Comparison of ENCODE assay signal across 10 cellular contexts in the genomic region with DNA sequence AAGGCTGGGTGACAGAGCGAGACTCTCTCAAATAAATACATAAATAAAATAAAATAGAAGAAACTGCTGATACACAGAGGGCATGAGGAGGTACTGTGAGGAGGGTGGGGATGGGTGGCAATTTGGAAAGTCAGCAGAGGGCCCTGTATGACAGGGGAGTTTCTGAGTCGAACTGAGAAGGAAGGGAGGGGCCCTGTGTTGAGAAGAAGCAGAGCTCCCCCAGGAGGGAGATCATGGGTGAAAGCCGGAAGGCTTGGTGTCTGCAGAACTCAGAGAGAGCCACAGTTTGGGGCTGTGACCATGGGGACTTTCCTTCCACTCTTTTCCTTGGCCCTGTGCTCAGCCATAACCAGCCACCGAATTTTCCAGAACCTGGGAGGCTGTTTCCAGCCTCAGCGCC. TPM values are rescaled to one million over a fixed set of nuclear protein-coding genes. Genes with fewer than 3 reads are reported as not detected.
DNase-seq lines count a peak whose midpoint lies in the region; ATAC-seq, FAIRE-seq and TF ChIP-seq lines count a peak whose summit lies in the region.
"Had no signal": no experiment of that assay in that cellular context is flagged by ENCODE, and none has a peak within 500 bp of the region (broad histone marks: within the 10 kb centered on the region; RNA-seq: fewer than 3 reads in every experiment).

No MANE protein-coding gene starts in this region.

- peak; percentile 28 to 40; a peak in 2 of 5 replicates for TF ChIP-seq RAD21 in A549 (conservative IDR thresholded peaks at IDR 0.05 in 1 of 2, IDR thresholded peaks at IDR 0.05 in 1 of 2)

- H3K27ac Mint-ChIP-seq in activated T-helper 17 cell treated with anti-CD3 and anti-CD28 coated beads, Interleukin-2, amount 50 U/mL, for 72 hours, result peak overlapping the region; percentile 49
- peak overlapping the region; percentile 86 for H3K27ac Mint-ChIP-seq in mesothelial cell of epicardium

- no peak for TF ChIP-seq EP300 in A549 (IDR thresholded peaks at IDR 0.05)

- peak overlapping the region; percentile 51; the same call in 2 of the 3 replicates for H3K4me2 ChIP-seq in A549

- no peaks in the 10 kb centered on the region for H3K9me3 ChIP-seq in A549

- no peaks in the 10 kb centered on the region for H3K27me3 Mint-ChIP-seq in activated T-helper 17 cell treated with anti-CD3 and anti-CD28 coated beads, Interleukin-2, amount 50 U/mL, for 72 hours
- no peaks in the 10 kb centered on the region for H3K27me3 Mint-ChIP-seq in mesothelial cell of epicardium (ENCODE audit: low read depth)

- ATAC-seq in A549, result peak in 1 of 2 experiments; percentile 9; a peak in 1 of 6 replicates
- peak; percentile 28 for ATAC-seq in activated T-helper 17 cell treated with anti-CD3 and anti-CD28 coated beads, Interleukin-2, amount 50 U/mL, for 72 hours (replicated peaks)
- no peak for ATAC-seq in HG03039 (IDR thresholded peaks at IDR 0.05; ENCODE audit: unreplicated experiment)
- ATAC-seq: left colon had no signal

- peak overlapping the region; percentile 32 for H3K4me3 Mint-ChIP-seq in activated T-helper 17 cell treated with anti-CD3 and anti-CD28 coated beads, Interleukin-2, amount 50 U/mL, for 72 hours
- H3K4me3 Mint-ChIP-seq in mesothelial cell of epicardium, result no peak overlapping the region

- WGBS in A549 (ENCODE audit: missing lambda C conversion rate), result 71% methylated on average over 5 of the region's 5 CpGs

- CTCF ChIA-PET in A549 (lab: Yijun Ruan, JAX), result interaction anchor here (0.6 to 1.4 kb wide), 5 partner anchors 86 to 187 kb away, joined by 3 to 4 read pairs (median 3); no protein-coding TSS in a partner anchor

- H3K4me3 ChIP-seq in A549, result no peak overlapping the region
- H3K4me3 ChIP-seq: cardiac muscle cell had no signal

- no peak for DNase-seq in A549 (ENCODE audit: low read depth in 1 of 2, low spot score in 1 of 2)
- peak; percentile 81 for DNase-seq in GM13977 (ENCODE audit: low spot score)
- no peak for DNase-seq in mesothelial cell of epicardium (ENCODE audit: low spot score in 2 of 2, unreplicated experiment in 2 of 2)
- DNase-seq in inferior parietal cortex (ENCODE audit: extremely low spot score), result no peak
- DNase-seq in SHP77 treated with DMSO at 0.1 percent for 48 hours (lab: John Stamatoyannopoulos, UW), result no peak
- DNase-seq in NCI-H2227 treated with DMSO at 0.1 percent for 48 hours (lab: John Stamatoyannopoulos, UW), result no peak
- DNase-seq: left colon had no signal

- no peak for FAIRE-seq in A549 (lab: Jason Lieb, UNC)

- peaks cover 7% of the 10 kb centered on the region for H3K36me3 Mint-ChIP-seq in activated T-helper 17 cell treated with anti-CD3 and anti-CD28 coated beads, Interleukin-2, amount 50 U/mL, for 72 hours (ENCODE audit: low read depth)
- no peaks in the 10 kb centered on the region for H3K36me3 Mint-ChIP-seq in mesothelial cell of epicardium

- peaks cover 23% of the 10 kb centered on the region for H3K4me1 Mint-ChIP-seq in activated T-helper 17 cell treated with anti-CD3 and anti-CD28 coated beads, Interleukin-2, amount 50 U/mL, for 72 hours
- peaks cover 58% of the 10 kb centered on the region for H3K4me1 Mint-ChIP-seq in mesothelial cell of epicardium

- peaks cover 54% of the 10 kb centered on the region for H3K4me1 ChIP-seq in A549

- no peak for TF ChIP-seq POLR2A in A549 (IDR thresholded peaks at IDR 0.05; ENCODE audit: low read length)

- in situ Hi-C loops in GM13977 (cut with MboI; ENCODE audit: low pct_unique_long_range_greater_than_20kb, low sequenced_read_pairs, unreplicated experiment), result no loop called here

- no peaks in the 10 kb centered on the region for H3K9me3 Mint-ChIP-seq in activated T-helper 17 cell treated with anti-CD3 and anti-CD28 coated beads, Interleukin-2, amount 50 U/mL, for 72 hours
- no peaks in the 10 kb centered on the region for H3K9me3 Mint-ChIP-seq in mesothelial cell of epicardium

- H3K27ac ChIP-seq in A549, result peak overlapping the region; percentile 63 to 97
- H3K27ac ChIP-seq: cardiac muscle cell had no signal

- POLR2A ChIA-PET in A549 (lab: Yijun Ruan, JAX), result interaction anchor here (1.3 kb wide), 1 partner anchor 25 kb away, joined by 3 read pairs; a partner anchor contains a TSS

- 0 out of 3 replicates have a peak, but pooled peaks have one; percentile 7 for TF ChIP-seq CTCF in A549 (IDR thresholded peaks at IDR 0.05)
- TF ChIP-seq CTCF in GM13977 (IDR thresholded peaks at IDR 0.05; ENCODE audit: extremely low read depth, insufficient read depth, missing control alignments), result peak; percentile 43
- no peak for TF ChIP-seq CTCF in mesothelial cell of epicardium (IDR thresholded peaks at IDR 0.05; ENCODE audit: unreplicated experiment)

TF ChIP-seq in A549, 52 proteins besides CTCF, POLR2A, EP300 and RAD21:
- TF ChIP-seq, protein P1, sequence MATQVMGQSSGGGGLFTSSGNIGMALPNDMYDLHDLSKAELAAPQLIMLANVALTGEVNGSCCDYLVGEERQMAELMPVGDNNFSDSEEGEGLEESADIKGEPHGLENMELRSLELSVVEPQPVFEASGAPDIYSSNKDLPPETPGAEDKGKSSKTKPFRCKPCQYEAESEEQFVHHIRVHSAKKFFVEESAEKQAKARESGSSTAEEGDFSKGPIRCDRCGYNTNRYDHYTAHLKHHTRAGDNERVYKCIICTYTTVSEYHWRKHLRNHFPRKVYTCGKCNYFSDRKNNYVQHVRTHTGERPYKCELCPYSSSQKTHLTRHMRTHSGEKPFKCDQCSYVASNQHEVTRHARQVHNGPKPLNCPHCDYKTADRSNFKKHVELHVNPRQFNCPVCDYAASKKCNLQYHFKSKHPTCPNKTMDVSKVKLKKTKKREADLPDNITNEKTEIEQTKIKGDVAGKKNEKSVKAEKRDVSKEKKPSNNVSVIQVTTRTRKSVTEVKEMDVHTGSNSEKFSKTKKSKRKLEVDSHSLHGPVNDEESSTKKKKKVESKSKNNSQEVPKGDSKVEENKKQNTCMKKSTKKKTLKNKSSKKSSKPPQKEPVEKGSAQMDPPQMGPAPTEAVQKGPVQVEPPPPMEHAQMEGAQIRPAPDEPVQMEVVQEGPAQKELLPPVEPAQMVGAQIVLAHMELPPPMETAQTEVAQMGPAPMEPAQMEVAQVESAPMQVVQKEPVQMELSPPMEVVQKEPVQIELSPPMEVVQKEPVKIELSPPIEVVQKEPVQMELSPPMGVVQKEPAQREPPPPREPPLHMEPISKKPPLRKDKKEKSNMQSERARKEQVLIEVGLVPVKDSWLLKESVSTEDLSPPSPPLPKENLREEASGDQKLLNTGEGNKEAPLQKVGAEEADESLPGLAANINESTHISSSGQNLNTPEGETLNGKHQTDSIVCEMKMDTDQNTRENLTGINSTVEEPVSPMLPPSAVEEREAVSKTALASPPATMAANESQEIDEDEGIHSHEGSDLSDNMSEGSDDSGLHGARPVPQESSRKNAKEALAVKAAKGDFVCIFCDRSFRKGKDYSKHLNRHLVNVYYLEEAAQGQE (IDR thresholded peaks at IDR 0.05), result no peak
- TF ChIP-seq, protein P2, sequence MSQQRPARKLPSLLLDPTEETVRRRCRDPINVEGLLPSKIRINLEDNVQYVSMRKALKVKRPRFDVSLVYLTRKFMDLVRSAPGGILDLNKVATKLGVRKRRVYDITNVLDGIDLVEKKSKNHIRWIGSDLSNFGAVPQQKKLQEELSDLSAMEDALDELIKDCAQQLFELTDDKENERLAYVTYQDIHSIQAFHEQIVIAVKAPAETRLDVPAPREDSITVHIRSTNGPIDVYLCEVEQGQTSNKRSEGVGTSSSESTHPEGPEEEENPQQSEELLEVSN (IDR thresholded peaks at IDR 0.05; ENCODE audit: borderline replicate concordance, low read depth), result no peak

RNA-seq across cellular contexts. Expression of a gene that starts 24.8 kb away (rescaled TPM):
- polyA plus RNA-seq in A549 (2011; rRNA removed) (18.9 and 25.4 TPM in 2 replicates), A549 (2017; fragmentation: RNase III; extraction: RNeasy Plus Mini Kit Qiagen cat#74134 plus additional on column Dnase treatment) (29.6 to 37.6 TPM (median 33.0 TPM) in 3 replicates)
- 20.3 and 26.9 TPM in 2 replicates for polyA plus RNA-seq in A549 (2012; cell fraction: cytosol; rRNA removed)
- 38.1 and 45.2 TPM in 2 replicates for polyA plus RNA-seq in A549 (2012; cell fraction: nucleus; rRNA removed)
- polyA minus RNA-seq in A549 (2011; rRNA and poly(A)+ RNA removed), result 32.4 and 38.2 TPM in 2 replicates
- total RNA-seq in activated T-helper 17 cell treated with anti-CD3 and anti-CD28 coated beads, Interleukin-2, amount 50 U/mL, for 72 hours, result 10 to 100 TPM; 20.1 to 29.8 TPM
- total RNA-seq in mesothelial cell of epicardium, result 75.4 to 82.4 TPM (median 79.1 TPM) in 3 replicates
